In the genomic region with DNA sequence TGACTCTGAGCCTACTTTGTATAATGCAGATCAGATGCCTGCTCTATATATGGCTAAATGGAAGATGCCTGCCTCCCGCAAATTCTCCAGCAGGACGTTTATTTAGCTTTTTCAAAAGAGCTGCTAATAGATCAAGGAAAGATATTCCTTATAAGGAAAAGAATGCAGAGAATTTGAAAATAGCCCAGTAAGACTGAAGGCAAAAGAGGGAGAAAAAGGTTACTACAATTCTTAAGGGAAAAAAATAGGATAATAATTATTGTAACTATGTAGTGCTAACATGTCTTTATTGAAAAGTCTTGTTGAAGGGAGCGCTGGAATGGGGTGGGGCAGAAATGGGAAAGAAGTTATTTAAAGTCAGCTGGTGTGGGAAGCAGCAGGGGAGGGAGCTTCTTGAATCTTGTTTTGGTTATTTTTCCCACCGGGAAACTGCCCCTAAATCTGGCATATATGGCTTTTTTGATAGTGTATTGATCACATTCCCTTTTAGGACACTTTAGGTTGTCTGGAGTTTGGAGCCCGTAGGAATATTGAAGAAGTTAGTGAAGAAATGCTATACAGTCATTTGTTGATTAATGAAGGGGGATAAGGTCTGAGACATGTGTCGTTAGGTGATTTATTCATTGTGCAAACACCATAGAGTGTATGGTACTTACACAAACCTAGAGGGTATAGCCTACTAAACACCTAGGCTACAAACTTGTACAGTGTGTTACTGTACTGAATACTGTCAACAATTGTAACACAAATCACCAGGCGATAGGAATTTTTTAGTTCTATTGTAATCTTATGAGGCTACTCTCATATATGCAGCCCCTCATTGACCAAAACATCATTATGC, we compare ENCODE assay signal across 10 cellular contexts. TPM values are rescaled to one million over a fixed set of nuclear protein-coding genes. Genes with fewer than 3 reads are reported as not detected.
DNase-seq lines count a peak whose midpoint lies in the region; ATAC-seq and TF ChIP-seq lines count a peak whose summit lies in the region.
"Had no signal": no experiment of that assay in that cellular context is flagged by ENCODE, and none has a peak within 500 bp of the region (broad histone marks: within the 10 kb centered on the region; RNA-seq: fewer than 3 reads in every experiment).

No MANE protein-coding gene starts in this region.

- peaks cover 18 to 46% of the 10 kb centered on the region in 2 experiments for H3K4me1 ChIP-seq in SK-N-SH (ENCODE audit: control insufficient read depth in 1 of 2, insufficient read depth in 2 of 2, low read depth in 1 of 2, low read length in 1 of 2)
- H3K4me1 ChIP-seq in duodenal mucosa (ENCODE audit: control insufficient read depth in 1 of 2, insufficient read depth in 2 of 2, low read length in 2 of 2), result peaks cover 27 to 31% of the 10 kb centered on the region in 2 donors
- H3K4me1 ChIP-seq in mucosa of stomach (ENCODE audit: control insufficient read depth, insufficient read depth, low read length), result peaks cover 34% of the 10 kb centered on the region
- no peaks in the 10 kb centered on the region for H3K4me1 ChIP-seq in urinary bladder (ENCODE audit: insufficient read depth)

- TF ChIP-seq CTCF in SK-N-SH (IDR thresholded peaks at IDR 0.05), result no peak

- ATAC-seq in SK-N-SH treated with all-trans-retinoic acid at 6 μM for 48 hours, result no peak
- no peak for ATAC-seq in HG03108 (IDR thresholded peaks at IDR 0.05; ENCODE audit: unreplicated experiment)

- H3K9me2 ChIP-seq in SK-N-SH, result no peaks in the 10 kb centered on the region

- peak overlapping the region; percentile 99 for H3K9ac ChIP-seq in SK-N-SH
- H3K9ac ChIP-seq in duodenal mucosa (ENCODE audit: low read depth in 1 of 2, low read length in 2 of 2), result peak overlapping the region in 1 of 2 donors; percentile 5
- H3K9ac ChIP-seq in mucosa of stomach (ENCODE audit: low read length), result peak overlapping the region; percentile 20

- no peak overlapping the region for H2AFZ ChIP-seq in SK-N-SH (ENCODE audit: low read depth)

- H3K4me2 ChIP-seq in SK-N-SH, result peak overlapping the region; percentile 95

- H4K20me1 ChIP-seq in SK-N-SH (ENCODE audit: insufficient read depth), result peaks cover 76% of the 10 kb centered on the region

- peak overlapping the region; percentile 91 to 93; a peak in 3 of 4 replicates for H3K27ac ChIP-seq in SK-N-SH (ENCODE audit: low read depth in 2 of 2, low read length in 1 of 2)
- H3K27ac ChIP-seq in duodenal mucosa (ENCODE audit: low read depth, low read length), result peak overlapping the region; percentile 28
- no peak overlapping the region for H3K27ac ChIP-seq in urinary bladder (ENCODE audit: low read depth)
- H3K27ac ChIP-seq: 22Rv1 had no signal

- H3K27me3 ChIP-seq in SK-N-SH (ENCODE audit: insufficient read depth) (no peaks in the 10 kb centered on the region), duodenal mucosa (ENCODE audit: control insufficient read depth in 1 of 2, insufficient read depth in 2 of 2, low read length in 2 of 2) (peaks cover 27 to 32% of the 10 kb centered on the region in 2 donors), mucosa of stomach (ENCODE audit: control insufficient read depth, insufficient read depth, low read length) (peaks cover 43% of the 10 kb centered on the region)

- peaks cover 61% of the 10 kb centered on the region for H3F3A ChIP-seq in SK-N-SH (replicated peaks; ENCODE audit: insufficient read depth)

- H3K9me3 ChIP-seq in SK-N-SH (no peaks in the 10 kb centered on the region), duodenal mucosa (ENCODE audit: control insufficient read depth in 1 of 2, low read length in 2 of 2) (no peaks in the 10 kb centered on the region), mucosa of stomach (ENCODE audit: control insufficient read depth, low read length) (no peaks in the 10 kb centered on the region)

- TF ChIP-seq EP300 in SK-N-SH (IDR thresholded peaks at IDR 0.05; ENCODE audit: borderline replicate concordance in 1 of 2, low read depth in 1 of 2, low read length in 1 of 2), result no peak

- H3K79me2 ChIP-seq in SK-N-SH (ENCODE audit: insufficient read depth), result peaks cover 94% of the 10 kb centered on the region

- H3K4me3 ChIP-seq in SK-N-SH (ENCODE audit: low read depth in 2 of 2, low read length in 1 of 2) (peak overlapping the region; percentile 64 to 83), duodenal mucosa (ENCODE audit: low read depth in 1 of 2, low read length in 2 of 2) (peak overlapping the region in 1 of 2 donors; percentile 75), mucosa of stomach (ENCODE audit: low read length) (no peak overlapping the region), urinary bladder (ENCODE audit: low read depth, low read length) (peak overlapping the region; percentile 66)

- CTCF ChIA-PET in SK-N-SH (lab: Yijun Ruan, JAX), result interaction anchor here (0.9 to 13.6 kb wide), 6 partner anchors 24 to 264 kb away, joined by 3 to 315 read pairs (median 6); no protein-coding TSS in a partner anchor

- POLR2A ChIA-PET in SK-N-SH (lab: Yijun Ruan, JAX), result no interaction called here

- no peak for TF ChIP-seq RAD21 in SK-N-SH (IDR thresholded peaks at IDR 0.05; ENCODE audit: low read length)

- H3K36me3 ChIP-seq in SK-N-SH (replicated peaks in 1 of 2; ENCODE audit: control insufficient read depth in 1 of 2, insufficient read depth in 2 of 2, low read length in 1 of 2) (peaks cover 53 to 64% of the 10 kb centered on the region in 2 experiments), duodenal mucosa (ENCODE audit: control insufficient read depth in 1 of 2, insufficient read depth in 2 of 2, low read length in 2 of 2) (no peaks in the 10 kb centered on the region), mucosa of stomach (ENCODE audit: control insufficient read depth, insufficient read depth, low read length) (no peaks in the 10 kb centered on the region), urinary bladder (ENCODE audit: insufficient read depth) (no peaks in the 10 kb centered on the region)

- no peak for DNase-seq in SK-N-SH
- no peak for DNase-seq in superior temporal gyrus (ENCODE audit: extremely low spot score)
- DNase-seq in T-helper 1 cell, result no peak
- DNase-seq: NCI-H1694 treated with DMSO at 0.1 percent for 48 hours had no signal

- WGBS in SK-N-SH (ENCODE audit: low lambda C conversion rate), result 19% methylated on average over 7 of the region's 7 CpGs
- WGBS in urinary bladder, result 31% methylated on average over 7 of the region's 7 CpGs

TF ChIP-seq in SK-N-SH, 30 proteins besides CTCF, POLR2A, EP300 and RAD21:
- TF ChIP-seq GABPA (IDR thresholded peaks at IDR 0.05; ENCODE audit: low read depth) (no peak), POLR2AphosphoS5 (IDR thresholded peaks at IDR 0.05; ENCODE audit: low read depth, low read length) (0 out of 2 replicates have a peak, but pooled peaks have one; percentile 55), TCF12 (IDR thresholded peaks at IDR 0.05) (peak; percentile 34; the same call in 1 of the 2 replicates), FOXM1 (IDR thresholded peaks at IDR 0.05; ENCODE audit: low read depth) (no peak), JUND (IDR thresholded peaks at IDR 0.05) (peak; percentile 2; the same call in 1 of the 2 replicates), NFIC (IDR thresholded peaks at IDR 0.05; ENCODE audit: borderline replicate concordance) (no peak; the same call in 1 of the 2 replicates)

TF ChIP-seq in SK-N-SH treated with all-trans-retinoic acid at 6 μM for 48 hours, 23 proteins besides CTCF, POLR2A, EP300 and RAD21 (continues in another document):
- TF ChIP-seq TCF4 (CRISPR knock-in tag; IDR thresholded peaks at IDR 0.05; ENCODE audit: borderline replicate concordance) (no peak), BACH2 (CRISPR knock-in tag; IDR thresholded peaks at IDR 0.05; ENCODE audit: borderline replicate concordance) (no peak), SNAI2 (CRISPR knock-in tag; IDR thresholded peaks at IDR 0.05) (no peak), CSDC2 (CRISPR knock-in tag; IDR thresholded peaks at IDR 0.05) (no peak), ZFP3 (CRISPR knock-in tag; IDR thresholded peaks at IDR 0.05) (no peak), ISL1 (CRISPR knock-in tag; IDR thresholded peaks at IDR 0.05) (no peak), TOX (CRISPR knock-in tag; IDR thresholded peaks at IDR 0.05; ENCODE audit: borderline replicate concordance) (no peak), ZNF8 (CRISPR knock-in tag; IDR thresholded peaks at IDR 0.05) (no peak), ZNF565 (CRISPR knock-in tag; conservative IDR thresholded peaks at IDR 0.05; ENCODE audit: low read depth) (no peak), PPARA (CRISPR knock-in tag; IDR thresholded peaks at IDR 0.05; ENCODE audit: borderline replicate concordance) (no peak)
- TF ChIP-seq, protein P1, sequence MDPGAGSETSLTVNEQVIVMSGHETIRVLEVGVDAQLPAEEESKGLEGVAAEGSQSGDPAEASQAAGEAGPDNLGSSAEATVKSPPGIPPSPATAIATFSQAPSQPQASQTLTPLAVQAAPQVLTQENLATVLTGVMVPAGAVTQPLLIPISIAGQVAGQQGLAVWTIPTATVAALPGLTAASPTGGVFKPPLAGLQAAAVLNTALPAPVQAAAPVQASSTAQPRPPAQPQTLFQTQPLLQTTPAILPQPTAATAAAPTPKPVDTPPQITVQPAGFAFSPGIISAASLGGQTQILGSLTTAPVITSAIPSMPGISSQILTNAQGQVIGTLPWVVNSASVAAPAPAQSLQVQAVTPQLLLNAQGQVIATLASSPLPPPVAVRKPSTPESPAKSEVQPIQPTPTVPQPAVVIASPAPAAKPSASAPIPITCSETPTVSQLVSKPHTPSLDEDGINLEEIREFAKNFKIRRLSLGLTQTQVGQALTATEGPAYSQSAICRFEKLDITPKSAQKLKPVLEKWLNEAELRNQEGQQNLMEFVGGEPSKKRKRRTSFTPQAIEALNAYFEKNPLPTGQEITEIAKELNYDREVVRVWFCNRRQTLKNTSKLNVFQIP (CRISPR knock-in tag; IDR thresholded peaks at IDR 0.05; ENCODE audit: borderline replicate concordance, low read depth), result no peak
- TF ChIP-seq, protein P2, sequence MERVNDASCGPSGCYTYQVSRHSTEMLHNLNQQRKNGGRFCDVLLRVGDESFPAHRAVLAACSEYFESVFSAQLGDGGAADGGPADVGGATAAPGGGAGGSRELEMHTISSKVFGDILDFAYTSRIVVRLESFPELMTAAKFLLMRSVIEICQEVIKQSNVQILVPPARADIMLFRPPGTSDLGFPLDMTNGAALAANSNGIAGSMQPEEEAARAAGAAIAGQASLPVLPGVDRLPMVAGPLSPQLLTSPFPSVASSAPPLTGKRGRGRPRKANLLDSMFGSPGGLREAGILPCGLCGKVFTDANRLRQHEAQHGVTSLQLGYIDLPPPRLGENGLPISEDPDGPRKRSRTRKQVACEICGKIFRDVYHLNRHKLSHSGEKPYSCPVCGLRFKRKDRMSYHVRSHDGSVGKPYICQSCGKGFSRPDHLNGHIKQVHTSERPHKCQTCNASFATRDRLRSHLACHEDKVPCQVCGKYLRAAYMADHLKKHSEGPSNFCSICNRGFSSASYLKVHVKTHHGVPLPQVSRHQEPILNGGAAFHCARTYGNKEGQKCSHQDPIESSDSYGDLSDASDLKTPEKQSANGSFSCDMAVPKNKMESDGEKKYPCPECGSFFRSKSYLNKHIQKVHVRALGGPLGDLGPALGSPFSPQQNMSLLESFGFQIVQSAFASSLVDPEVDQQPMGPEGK (CRISPR knock-in tag; IDR thresholded peaks at IDR 0.05; ENCODE audit: borderline replicate concordance), result no peak

RNA-seq across cellular contexts. Expression of a gene that starts 3.1 kb away (rescaled TPM):
- 1,371 and 1,764 TPM in 2 replicates for polyA plus RNA-seq in SK-N-SH (2012; rRNA removed)
- polyA plus RNA-seq in SK-N-SH (2012; cell fraction: cytosol; rRNA removed), result 1,590 and 2,049 TPM in 2 replicates
- polyA plus RNA-seq in SK-N-SH (2012; cell fraction: nucleus; rRNA removed), result 2,523 and 2,991 TPM in 2 replicates
- 1,685 TPM for total RNA-seq in urinary bladder
- polyA plus RNA-seq in urinary bladder, result 3,649 TPM
